Comparison of ENCODE assay signal across 26 cellular contexts in the genomic region with DNA sequence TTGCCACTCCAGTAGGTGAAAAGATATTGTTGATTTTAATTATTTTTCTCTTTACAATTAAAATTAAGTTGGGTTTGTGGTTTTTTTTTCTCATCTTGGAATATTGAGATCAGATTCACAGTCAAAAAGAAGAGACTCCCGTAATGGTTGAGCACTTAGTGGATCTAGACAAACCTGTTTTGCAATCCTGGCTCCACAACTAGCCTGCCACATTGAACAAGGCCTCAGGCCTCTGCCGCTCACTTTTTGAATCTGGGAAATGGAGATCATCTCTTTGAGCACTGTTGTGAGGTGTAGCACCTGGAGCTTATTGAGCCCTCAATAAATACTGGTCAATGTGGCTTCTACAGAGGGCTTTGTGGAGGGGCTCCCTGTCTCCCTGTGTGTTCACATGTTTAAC. TPM values are rescaled to one million over a fixed set of nuclear protein-coding genes. Genes with fewer than 3 reads are reported as not detected.
DNase-seq lines count a peak whose midpoint lies in the region; ATAC-seq and TF ChIP-seq lines count a peak whose summit lies in the region.
"Had no signal": no experiment of that assay in that cellular context is flagged by ENCODE, and none has a peak within 500 bp of the region (broad histone marks: within the 10 kb centered on the region; RNA-seq: fewer than 3 reads in every experiment).

No MANE protein-coding gene starts in this region.

- BruUV-seq in MCF 10A (replicated peaks; lab: Mats Ljungman, UMichigan): no TSS peak

- H3K27me3 ChIP-seq in left lung (no peaks in the 10 kb centered on the region), right cardiac atrium (ENCODE audit: control insufficient read depth, insufficient read depth) (no peaks in the 10 kb centered on the region)
- H3K27me3 ChIP-seq: SJSA1 had no signal

- H3K4me3 ChIP-seq in left lung (no peak overlapping the region), right cardiac atrium (ENCODE audit: low read length) (no peak overlapping the region)
- H3K4me3 ChIP-seq: A549, SJSA1 had no signal

- H3K4me1 Mint-ChIP-seq in MCF 10A (ENCODE audit: insufficient read depth, unreplicated experiment): no peaks in the 10 kb centered on the region
- H3K4me1 Mint-ChIP-seq in activated T-helper 2 cell treated with anti-CD3 and anti-CD28 coated beads, Interferon-gamma antibody, Interleukin-2, Interleukin-4, amounts not matched to agents 10 μg/mL and 5 μg/mL and 100 μg/mL, durations not matched to agents 14 hours and 24 hours and 36 hours (ENCODE audit: low read depth): no peaks in the 10 kb centered on the region
- H3K4me1 Mint-ChIP-seq: activated CD4-positive, alpha-beta T cell treated with anti-CD3 and anti-CD28 coated beads, Interleukin-2, amount 10 ng/mL, durations not matched to agents 24 days and 14 days; immature natural killer cell; memory B cell had no signal

- peak; percentile 70 for ATAC-seq in left lung
- ATAC-seq in right cardiac atrium: no peak
- no peak for ATAC-seq in HG02642 (IDR thresholded peaks at IDR 0.05; ENCODE audit: poor library complexity, unreplicated experiment)
- ATAC-seq: A549; activated naive CD4-positive, alpha-beta T cell treated with anti-CD3 and anti-CD28 coated beads, Interleukin-2, amount 50 U/mL, for 72 hours; Panc1 had no signal

- H3K27me3 Mint-ChIP-seq in MCF 10A (ENCODE audit: insufficient read depth, unreplicated experiment): no peaks in the 10 kb centered on the region
- peaks cover 6% of the 10 kb centered on the region for H3K27me3 Mint-ChIP-seq in activated T-helper 2 cell treated with anti-CD3 and anti-CD28 coated beads, Interferon-gamma antibody, Interleukin-2, Interleukin-4, amounts not matched to agents 10 μg/mL and 5 μg/mL and 100 μg/mL, durations not matched to agents 14 hours and 24 hours and 36 hours (ENCODE audit: low read depth)
- H3K27me3 Mint-ChIP-seq: CD4-positive, alpha-beta T cell; memory B cell had no signal

- POLR2A ChIA-PET in MCF 10A (lab: Yijun Ruan, JAX): no interaction called here

- H3K9me3 ChIP-seq in left lung: no peaks in the 10 kb centered on the region
- no peaks in the 10 kb centered on the region for H3K9me3 ChIP-seq in right cardiac atrium (ENCODE audit: control insufficient read depth, low read length)
- H3K9me3 ChIP-seq: A549, SJSA1 had no signal

- H3K4me1 ChIP-seq in left lung: no peaks in the 10 kb centered on the region
- H3K4me1 ChIP-seq in right cardiac atrium (ENCODE audit: control insufficient read depth, insufficient read depth, low read length): no peaks in the 10 kb centered on the region
- H3K4me1 ChIP-seq: A549, parathyroid adenoma, SJSA1 had no signal

- H3K27ac Mint-ChIP-seq in MCF 10A (ENCODE audit: low read depth, unreplicated experiment): peak overlapping the region; percentile 52
- no peak overlapping the region for H3K27ac Mint-ChIP-seq in activated T-helper 2 cell treated with anti-CD3 and anti-CD28 coated beads, Interferon-gamma antibody, Interleukin-2, Interleukin-4, amounts not matched to agents 10 μg/mL and 5 μg/mL and 100 μg/mL, durations not matched to agents 14 hours and 24 hours and 36 hours
- H3K27ac Mint-ChIP-seq: activated CD4-positive, alpha-beta T cell treated with anti-CD3 and anti-CD28 coated beads, Interleukin-2, amount 10 ng/mL, durations not matched to agents 24 days and 14 days; activated naive CD4-positive, alpha-beta T cell treated with anti-CD3 and anti-CD28 coated beads, Interleukin-2, amount 50 U/mL, for 72 hours; CD4-positive, alpha-beta T cell; immature natural killer cell; memory B cell had no signal

- TF ChIP-seq CTCF in C4-2B (conservative IDR thresholded peaks at IDR 0.05) (no peak), MCF 10A (IDR thresholded peaks at IDR 0.05; ENCODE audit: unreplicated experiment) (no peak), left lung (IDR thresholded peaks at IDR 0.05) (no peak)

- intact Hi-C loops in MCF 10A (cut with micrococcal nuclease): no loop called here
- intact Hi-C loops in left lung (cut with DNase I): no loop called here
- intact Hi-C loops in right cardiac atrium (cut with DNase I): no loop called here
- intact Hi-C loops in activated T-helper 2 cell treated with anti-CD3 and anti-CD28 coated beads, Interferon-gamma antibody, Interleukin-2, Interleukin-4, amounts not matched to agents 10 μg/mL and 5 μg/mL and 100 μg/mL, durations not matched to agents 14 hours and 24 hours and 36 hours (cut with micrococcal nuclease): no loop called here

- H3K27ac ChIP-seq in C4-2B (peak overlapping the region; percentile 53), left lung (no peak overlapping the region), right cardiac atrium (ENCODE audit: low read length) (no peak overlapping the region)
- H3K27ac ChIP-seq: A549, KMS-11, parathyroid adenoma, SJSA1 had no signal

- H3K36me3 ChIP-seq in left lung: peaks cover 0 to 4% of the 10 kb centered on the region in 2 donors

- 98% methylated on average over 2 of the region's 2 CpGs for WGBS in right cardiac atrium

- no peak overlapping the region for H3K4me3 Mint-ChIP-seq in MCF 10A (ENCODE audit: unreplicated experiment)
- H3K4me3 Mint-ChIP-seq in activated T-helper 2 cell treated with anti-CD3 and anti-CD28 coated beads, Interferon-gamma antibody, Interleukin-2, Interleukin-4, amounts not matched to agents 10 μg/mL and 5 μg/mL and 100 μg/mL, durations not matched to agents 14 hours and 24 hours and 36 hours (ENCODE audit: low read depth): no peak overlapping the region
- H3K4me3 Mint-ChIP-seq: activated CD4-positive, alpha-beta T cell treated with anti-CD3 and anti-CD28 coated beads, Interleukin-2, amount 10 ng/mL, durations not matched to agents 24 days and 14 days; CD4-positive, alpha-beta T cell; immature natural killer cell; memory B cell; neural crest cell had no signal

- DNase-seq in NCI-H2029 treated with DMSO at 0.1 percent for 48 hours (lab: John Stamatoyannopoulos, UW) (peak; percentile 5), MCF 10A (ENCODE audit: unreplicated experiment) (no peak), left lung (no peak), right cardiac atrium (no peak), NCI-H774 (lab: John Stamatoyannopoulos, UW) (no peak)
- DNase-seq in activated T-helper 2 cell treated with anti-CD3 and anti-CD28 coated beads, Interferon-gamma antibody, Interleukin-2, Interleukin-4, amounts not matched to agents 10 μg/mL and 5 μg/mL and 100 μg/mL, durations not matched to agents 14 hours and 24 hours and 36 hours (ENCODE audit: low spot score): no peak
- DNase-seq: activated CD4-positive, alpha-beta T cell treated with anti-CD3 and anti-CD28 coated beads, Interleukin-2, amount 10 ng/mL, durations not matched to agents 24 days and 14 days; activated CD8-positive, alpha-beta memory T cell treated with anti-CD3 and anti-CD28 coated beads for 24 hours; activated T-cell treated with anti-CD3 and anti-CD28 coated beads for 4 hours; amygdala; CD4-positive, alpha-beta T cell; immature natural killer cell; NCI-H2081 treated with DMSO at 0.1 percent for 48 hours; small intestine; stimulated activated naive CD4-positive, alpha-beta T cell; T-helper 9 cell had no signal

- CTCF ChIA-PET in MCF 10A (lab: Yijun Ruan, JAX): interaction anchor here (0.6 to 1.4 kb wide), 2 partner anchors 38 to 83 kb away, joined by 3 to 4 read pairs; no protein-coding TSS in a partner anchor

- H3K9me3 Mint-ChIP-seq in MCF 10A (ENCODE audit: unreplicated experiment): no peaks in the 10 kb centered on the region
- no peaks in the 10 kb centered on the region for H3K9me3 Mint-ChIP-seq in activated T-helper 2 cell treated with anti-CD3 and anti-CD28 coated beads, Interferon-gamma antibody, Interleukin-2, Interleukin-4, amounts not matched to agents 10 μg/mL and 5 μg/mL and 100 μg/mL, durations not matched to agents 14 hours and 24 hours and 36 hours
- H3K9me3 Mint-ChIP-seq: activated CD4-positive, alpha-beta T cell treated with anti-CD3 and anti-CD28 coated beads, Interleukin-2, amount 10 ng/mL, durations not matched to agents 24 days and 14 days; activated naive CD4-positive, alpha-beta T cell treated with anti-CD3 and anti-CD28 coated beads, Interleukin-2, amount 50 U/mL, for 72 hours; CD4-positive, alpha-beta T cell; immature natural killer cell; memory B cell; neural crest cell had no signal

- H3K36me3 Mint-ChIP-seq in MCF 10A (ENCODE audit: insufficient read depth, unreplicated experiment): peaks cover 65% of the 10 kb centered on the region
- no peaks in the 10 kb centered on the region for H3K36me3 Mint-ChIP-seq in activated T-helper 2 cell treated with anti-CD3 and anti-CD28 coated beads, Interferon-gamma antibody, Interleukin-2, Interleukin-4, amounts not matched to agents 10 μg/mL and 5 μg/mL and 100 μg/mL, durations not matched to agents 14 hours and 24 hours and 36 hours (ENCODE audit: low read depth)
- H3K36me3 Mint-ChIP-seq: activated naive CD4-positive, alpha-beta T cell treated with anti-CD3 and anti-CD28 coated beads, Interleukin-2, amount 50 U/mL, for 72 hours; immature natural killer cell; memory B cell had no signal

RNA-seq across cellular contexts. Expression of gene RARS1, which starts 37.1 kb away (rescaled TPM):
- total RNA-seq in MCF 10A (2022): 120 and 127 TPM in 2 replicates
- total RNA-seq in left lung: 10 to 100 TPM; 67.2 to 80.7 TPM
- 10 to 100 TPM; 47.1 to 54.3 (median 50.9) TPM for total RNA-seq in right cardiac atrium
- 27.9 TPM for polyA plus RNA-seq in right cardiac atrium
- 129 and 131 TPM in 2 replicates for total RNA-seq in activated T-helper 2 cell treated with anti-CD3 and anti-CD28 coated beads, Interferon-gamma antibody, Interleukin-2, Interleukin-4, amounts not matched to agents 10 μg/mL and 5 μg/mL and 100 μg/mL, durations not matched to agents 14 hours and 24 hours and 36 hours
